ENCODE assay signal across 9 cellular contexts in the genomic region with DNA sequence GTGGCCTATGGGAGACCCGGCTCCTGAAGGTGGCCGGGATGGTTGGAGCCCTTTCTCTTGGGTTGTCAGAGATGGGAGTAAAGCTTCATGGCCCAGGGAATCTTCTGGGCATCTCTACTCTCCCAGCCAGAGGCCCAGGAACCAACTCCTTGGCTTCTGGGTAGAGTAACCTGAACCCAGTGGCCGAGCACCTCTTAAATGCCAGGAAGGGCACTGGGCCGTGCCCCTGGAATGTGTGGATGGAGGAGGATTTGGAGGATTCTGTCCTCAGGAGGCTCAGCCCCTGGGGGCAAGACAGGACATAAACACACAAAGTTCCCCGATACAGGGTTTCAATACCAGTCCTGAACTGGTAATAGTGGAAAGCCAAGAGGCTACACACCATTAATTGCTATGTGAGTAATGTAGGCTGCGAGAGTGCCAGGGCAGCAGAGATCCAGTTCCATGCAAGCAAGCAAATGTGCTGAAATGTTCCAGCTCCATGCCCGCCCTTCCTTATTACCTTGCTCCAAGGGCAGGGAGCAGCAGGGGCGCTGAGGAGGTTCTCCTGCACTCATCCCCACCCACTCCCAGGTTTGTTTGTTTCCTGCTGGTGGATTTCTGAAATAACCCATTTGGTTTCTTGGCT. TPM values are rescaled to one million over a fixed set of nuclear protein-coding genes. Genes with fewer than 3 reads are reported as not detected.
A peak's percentile ranks its signal among the peaks of the same experiment; 100 is the strongest.
DNase-seq lines count a peak whose midpoint lies in the region; ATAC-seq and TF ChIP-seq lines count a peak whose summit lies in the region.
"Had no signal": no experiment of that assay in that cellular context is flagged by ENCODE, and none has a peak within 500 bp of the region (broad histone marks: within the 10 kb centered on the region; RNA-seq: fewer than 3 reads in every experiment).

No MANE protein-coding gene starts in this region.

- peak overlapping the region; percentile 51 for H3K4me3 ChIP-seq in HL-60 (replicated peaks; ENCODE audit: insufficient read depth, low read length)
- peak overlapping the region; percentile 82 for H3K4me3 ChIP-seq in iPS-15b (ENCODE audit: low read depth, low read length)

- no peaks in the 10 kb centered on the region for H3K9me3 Mint-ChIP-seq in activated T-helper 1 cell treated with anti-CD3 and anti-CD28 coated beads, Interleukin-12 subunit alpha, Interleukin-12 subunit beta, Interleukin-2, Interleukin-4 antibody, amounts not matched to agents 30 ng/mL and 10 ng/mL and 1 ng/mL, durations not matched to agents 14 hours and 24 hours and 36 hours
- H3K9me3 Mint-ChIP-seq in stimulated activated effector memory CD8-positive, alpha-beta T cell treated with anti-CD3 and anti-CD28 coated beads, Interleukin-12 subunit alpha, Interleukin-12 subunit beta, amount 100 ng/mL, for 72 hours, result no peaks in the 10 kb centered on the region

- peaks cover 49% of the 10 kb centered on the region for H3K27me3 Mint-ChIP-seq in activated T-helper 1 cell treated with anti-CD3 and anti-CD28 coated beads, Interleukin-12 subunit alpha, Interleukin-12 subunit beta, Interleukin-2, Interleukin-4 antibody, amounts not matched to agents 30 ng/mL and 10 ng/mL and 1 ng/mL, durations not matched to agents 14 hours and 24 hours and 36 hours (ENCODE audit: insufficient read depth)

- no peak for TF ChIP-seq CTCF in HL-60 (IDR thresholded peaks at IDR 0.05; ENCODE audit: insufficient read depth, low read length)

- H3K4me1 ChIP-seq in iPS-15b (ENCODE audit: control insufficient read depth, insufficient read depth, low read length), result peaks cover 6% of the 10 kb centered on the region

- no peak for ATAC-seq in stimulated activated effector memory CD8-positive, alpha-beta T cell treated with anti-CD3 and anti-CD28 coated beads, Interleukin-12 subunit alpha, Interleukin-12 subunit beta, amount 100 ng/mL, for 72 hours
- ATAC-seq in left lobe of liver, result no peak
- no peak for ATAC-seq in HG02798 (IDR thresholded peaks at IDR 0.05; ENCODE audit: poor library complexity, unreplicated experiment)
- ATAC-seq: SK-N-SH treated with all-trans-retinoic acid at 6 μM for 48 hours had no signal

- intact Hi-C loops in activated T-helper 1 cell treated with anti-CD3 and anti-CD28 coated beads, Interleukin-12 subunit alpha, Interleukin-12 subunit beta, Interleukin-2, Interleukin-4 antibody, amounts not matched to agents 30 ng/mL and 10 ng/mL and 1 ng/mL, durations not matched to agents 14 hours and 24 hours and 36 hours (cut with micrococcal nuclease), result loop anchor here (5.0 kb wide), 1 partner anchor 138 kb away; no protein-coding TSS in a partner anchor

- H3K36me3 Mint-ChIP-seq in activated T-helper 1 cell treated with anti-CD3 and anti-CD28 coated beads, Interleukin-12 subunit alpha, Interleukin-12 subunit beta, Interleukin-2, Interleukin-4 antibody, amounts not matched to agents 30 ng/mL and 10 ng/mL and 1 ng/mL, durations not matched to agents 14 hours and 24 hours and 36 hours (ENCODE audit: low read depth), result no peaks in the 10 kb centered on the region
- peaks cover 9% of the 10 kb centered on the region for H3K36me3 Mint-ChIP-seq in stimulated activated effector memory CD8-positive, alpha-beta T cell treated with anti-CD3 and anti-CD28 coated beads, Interleukin-12 subunit alpha, Interleukin-12 subunit beta, amount 100 ng/mL, for 72 hours

- peaks cover 3% of the 10 kb centered on the region for H3K36me3 ChIP-seq in iPS-15b (ENCODE audit: control insufficient read depth, insufficient read depth, low read length)
- H3K36me3 ChIP-seq: vagina had no signal

- H3K4me1 Mint-ChIP-seq in activated T-helper 1 cell treated with anti-CD3 and anti-CD28 coated beads, Interleukin-12 subunit alpha, Interleukin-12 subunit beta, Interleukin-2, Interleukin-4 antibody, amounts not matched to agents 30 ng/mL and 10 ng/mL and 1 ng/mL, durations not matched to agents 14 hours and 24 hours and 36 hours (ENCODE audit: low read depth), result peaks cover 49% of the 10 kb centered on the region
- H3K4me1 Mint-ChIP-seq in stimulated activated effector memory CD8-positive, alpha-beta T cell treated with anti-CD3 and anti-CD28 coated beads, Interleukin-12 subunit alpha, Interleukin-12 subunit beta, amount 100 ng/mL, for 72 hours, result peaks cover 57% of the 10 kb centered on the region

- peak overlapping the region; percentile 50 for H3K27ac Mint-ChIP-seq in activated T-helper 1 cell treated with anti-CD3 and anti-CD28 coated beads, Interleukin-12 subunit alpha, Interleukin-12 subunit beta, Interleukin-2, Interleukin-4 antibody, amounts not matched to agents 30 ng/mL and 10 ng/mL and 1 ng/mL, durations not matched to agents 14 hours and 24 hours and 36 hours
- H3K27ac Mint-ChIP-seq in stimulated activated effector memory CD8-positive, alpha-beta T cell treated with anti-CD3 and anti-CD28 coated beads, Interleukin-12 subunit alpha, Interleukin-12 subunit beta, amount 100 ng/mL, for 72 hours, result no peak overlapping the region

- peak overlapping the region; percentile 56 for H3K27ac ChIP-seq in HL-60 (replicated peaks)

- H3K27me3 ChIP-seq in HL-60 (ENCODE audit: insufficient read depth, poor library complexity, severe bottlenecking) (no peaks in the 10 kb centered on the region), iPS-15b (ENCODE audit: control insufficient read depth, insufficient read depth, low read length) (no peaks in the 10 kb centered on the region)
- H3K27me3 ChIP-seq: vagina had no signal

- H3K9ac ChIP-seq in iPS-15b (ENCODE audit: low read depth, low read length), result peak overlapping the region; percentile 26

- peak overlapping the region; percentile 66 for H3K4me3 Mint-ChIP-seq in activated T-helper 1 cell treated with anti-CD3 and anti-CD28 coated beads, Interleukin-12 subunit alpha, Interleukin-12 subunit beta, Interleukin-2, Interleukin-4 antibody, amounts not matched to agents 30 ng/mL and 10 ng/mL and 1 ng/mL, durations not matched to agents 14 hours and 24 hours and 36 hours
- H3K4me3 Mint-ChIP-seq in stimulated activated effector memory CD8-positive, alpha-beta T cell treated with anti-CD3 and anti-CD28 coated beads, Interleukin-12 subunit alpha, Interleukin-12 subunit beta, amount 100 ng/mL, for 72 hours, result peak overlapping the region; percentile 60

- no peaks in the 10 kb centered on the region for H3K9me3 ChIP-seq in iPS-15b (ENCODE audit: control insufficient read depth, insufficient read depth, low read length)
- H3K9me3 ChIP-seq: vagina had no signal

- DNase-seq in HL-60 (ENCODE audit: low read depth in 1 of 2, low spot score in 1 of 2), result no peak
- no peak for DNase-seq in activated T-helper 1 cell treated with anti-CD3 and anti-CD28 coated beads, Interleukin-12 subunit alpha, Interleukin-12 subunit beta, Interleukin-2, Interleukin-4 antibody, amounts not matched to agents 30 ng/mL and 10 ng/mL and 1 ng/mL, durations not matched to agents 14 hours and 24 hours and 36 hours (ENCODE audit: low spot score)
- no peak for DNase-seq in stimulated activated effector memory CD8-positive, alpha-beta T cell treated with anti-CD3 and anti-CD28 coated beads, Interleukin-12 subunit alpha, Interleukin-12 subunit beta, amount 100 ng/mL, for 72 hours (ENCODE audit: low spot score in 2 of 2)
- DNase-seq in left lobe of liver (ENCODE audit: low spot score), result no peak
- DNase-seq in NCI-H1930 (lab: John Stamatoyannopoulos, UW), result no peak

RNA-seq across cellular contexts. Expression of a gene that starts 1.2 kb away (rescaled TPM):
- total RNA-seq in activated T-helper 1 cell treated with anti-CD3 and anti-CD28 coated beads, Interleukin-12 subunit alpha, Interleukin-12 subunit beta, Interleukin-2, Interleukin-4 antibody, amounts not matched to agents 30 ng/mL and 10 ng/mL and 1 ng/mL, durations not matched to agents 14 hours and 24 hours and 36 hours, result 0.83 and 0.88 TPM in 2 replicates
- 1.1 TPM for total RNA-seq in left lobe of liver

RNA-seq across cellular contexts. Expression of a gene that starts 38.3 kb away (rescaled TPM):
- total RNA-seq in activated T-helper 1 cell treated with anti-CD3 and anti-CD28 coated beads, Interleukin-12 subunit alpha, Interleukin-12 subunit beta, Interleukin-2, Interleukin-4 antibody, amounts not matched to agents 30 ng/mL and 10 ng/mL and 1 ng/mL, durations not matched to agents 14 hours and 24 hours and 36 hours, result not detected in 2 replicates
- total RNA-seq in left lobe of liver, result not detected
- total RNA-seq: vagina had no signal
